In the genomic region with DNA sequence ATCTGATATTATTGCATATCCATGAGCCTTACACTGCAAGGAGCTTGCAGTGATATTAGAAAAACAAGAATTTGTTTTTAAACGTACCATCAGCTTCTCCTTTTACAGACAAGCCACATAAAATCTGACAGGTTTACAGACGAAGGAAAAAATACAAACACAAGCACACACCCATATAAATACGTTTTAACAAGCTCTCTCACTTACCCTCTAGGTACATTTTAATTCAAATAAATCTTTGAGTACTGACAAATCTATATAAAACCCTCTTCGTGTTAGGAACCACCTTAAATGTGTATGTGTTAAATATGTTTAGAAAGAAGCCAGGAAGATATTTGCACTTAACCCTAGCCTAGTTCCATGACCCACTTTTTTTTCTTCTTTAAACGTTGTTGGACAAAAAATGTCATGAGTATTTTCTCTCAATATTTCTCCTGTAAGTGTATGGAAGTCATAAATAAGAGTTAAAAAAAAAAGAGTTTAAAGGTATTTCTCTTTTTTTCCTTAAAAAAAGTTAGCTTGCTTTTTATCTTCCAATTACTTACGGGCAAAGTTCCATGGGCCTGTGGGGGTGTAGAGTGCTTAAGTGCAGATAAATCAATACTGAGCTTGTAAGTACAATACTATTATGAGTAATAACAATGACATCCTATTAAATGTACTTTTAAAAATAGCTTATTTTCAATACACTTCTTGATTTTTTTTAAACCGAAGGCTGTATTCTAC, we compare ENCODE assay signal across 1 cellular context.
TF ChIP-seq lines count a peak whose summit lies in the region.

No MANE protein-coding gene starts in this region.

TF ChIP-seq in GM23338, 12 proteins besides CTCF, POLR2A, EP300 and RAD21 (continued from another document):
- TF ChIP-seq, protein P1, sequence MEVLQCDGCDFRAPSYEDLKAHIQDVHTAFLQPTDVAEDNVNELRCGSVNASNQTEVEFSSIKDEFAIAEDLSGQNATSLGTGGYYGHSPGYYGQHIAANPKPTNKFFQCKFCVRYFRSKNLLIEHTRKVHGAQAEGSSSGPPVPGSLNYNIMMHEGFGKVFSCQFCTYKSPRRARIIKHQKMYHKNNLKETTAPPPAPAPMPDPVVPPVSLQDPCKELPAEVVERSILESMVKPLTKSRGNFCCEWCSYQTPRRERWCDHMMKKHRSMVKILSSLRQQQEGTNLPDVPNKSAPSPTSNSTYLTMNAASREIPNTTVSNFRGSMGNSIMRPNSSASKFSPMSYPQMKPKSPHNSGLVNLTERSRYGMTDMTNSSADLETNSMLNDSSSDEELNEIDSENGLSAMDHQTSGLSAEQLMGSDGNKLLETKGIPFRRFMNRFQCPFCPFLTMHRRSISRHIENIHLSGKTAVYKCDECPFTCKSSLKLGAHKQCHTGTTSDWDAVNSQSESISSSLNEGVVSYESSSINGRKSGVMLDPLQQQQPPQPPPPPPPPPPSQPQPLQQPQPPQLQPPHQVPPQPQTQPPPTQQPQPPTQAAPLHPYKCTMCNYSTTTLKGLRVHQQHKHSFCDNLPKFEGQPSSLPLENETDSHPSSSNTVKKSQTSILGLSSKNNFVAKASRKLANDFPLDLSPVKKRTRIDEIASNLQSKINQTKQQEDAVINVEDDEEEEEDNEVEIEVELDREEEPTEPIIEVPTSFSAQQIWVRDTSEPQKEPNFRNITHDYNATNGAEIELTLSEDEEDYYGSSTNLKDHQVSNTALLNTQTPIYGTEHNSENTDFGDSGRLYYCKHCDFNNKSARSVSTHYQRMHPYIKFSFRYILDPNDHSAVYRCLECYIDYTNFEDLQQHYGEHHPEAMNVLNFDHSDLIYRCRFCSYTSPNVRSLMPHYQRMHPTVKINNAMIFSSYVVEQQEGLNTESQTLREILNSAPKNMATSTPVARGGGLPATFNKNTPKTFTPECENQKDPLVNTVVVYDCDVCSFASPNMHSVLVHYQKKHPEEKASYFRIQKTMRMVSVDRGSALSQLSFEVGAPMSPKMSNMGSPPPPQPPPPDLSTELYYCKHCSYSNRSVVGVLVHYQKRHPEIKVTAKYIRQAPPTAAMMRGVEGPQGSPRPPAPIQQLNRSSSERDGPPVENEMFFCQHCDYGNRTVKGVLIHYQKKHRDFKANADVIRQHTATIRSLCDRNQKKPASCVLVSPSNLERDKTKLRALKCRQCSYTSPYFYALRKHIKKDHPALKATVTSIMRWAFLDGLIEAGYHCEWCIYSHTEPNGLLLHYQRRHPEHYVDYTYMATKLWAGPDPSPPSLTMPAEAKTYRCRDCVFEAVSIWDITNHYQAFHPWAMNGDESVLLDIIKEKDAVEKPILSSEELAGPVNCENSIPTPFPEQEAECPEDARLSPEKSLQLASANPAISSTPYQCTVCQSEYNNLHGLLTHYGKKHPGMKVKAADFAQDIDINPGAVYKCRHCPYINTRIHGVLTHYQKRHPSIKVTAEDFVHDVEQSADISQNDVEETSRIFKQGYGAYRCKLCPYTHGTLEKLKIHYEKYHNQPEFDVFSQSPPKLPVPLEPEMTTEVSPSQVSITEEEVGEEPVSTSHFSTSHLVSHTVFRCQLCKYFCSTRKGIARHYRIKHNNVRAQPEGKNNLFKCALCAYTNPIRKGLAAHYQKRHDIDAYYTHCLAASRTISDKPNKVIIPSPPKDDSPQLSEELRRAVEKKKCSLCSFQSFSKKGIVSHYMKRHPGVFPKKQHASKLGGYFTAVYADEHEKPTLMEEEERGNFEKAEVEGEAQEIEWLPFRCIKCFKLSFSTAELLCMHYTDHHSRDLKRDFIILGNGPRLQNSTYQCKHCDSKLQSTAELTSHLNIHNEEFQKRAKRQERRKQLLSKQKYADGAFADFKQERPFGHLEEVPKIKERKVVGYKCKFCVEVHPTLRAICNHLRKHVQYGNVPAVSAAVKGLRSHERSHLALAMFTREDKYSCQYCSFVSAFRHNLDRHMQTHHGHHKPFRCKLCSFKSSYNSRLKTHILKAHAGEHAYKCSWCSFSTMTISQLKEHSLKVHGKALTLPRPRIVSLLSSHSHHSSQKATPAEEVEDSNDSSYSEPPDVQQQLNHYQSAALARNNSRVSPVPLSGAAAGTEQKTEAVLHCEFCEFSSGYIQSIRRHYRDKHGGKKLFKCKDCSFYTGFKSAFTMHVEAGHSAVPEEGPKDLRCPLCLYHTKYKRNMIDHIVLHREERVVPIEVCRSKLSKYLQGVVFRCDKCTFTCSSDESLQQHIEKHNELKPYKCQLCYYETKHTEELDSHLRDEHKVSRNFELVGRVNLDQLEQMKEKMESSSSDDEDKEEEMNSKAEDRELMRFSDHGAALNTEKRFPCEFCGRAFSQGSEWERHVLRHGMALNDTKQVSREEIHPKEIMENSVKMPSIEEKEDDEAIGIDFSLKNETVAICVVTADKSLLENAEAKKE (CRISPR knock-in tag; IDR thresholded peaks at IDR 0.05), result no peak
- TF ChIP-seq STAT1 (IDR thresholded peaks at IDR 0.05; ENCODE audit: unreplicated experiment), result no peak
- no peak for TF ChIP-seq NANOG (IDR thresholded peaks at IDR 0.05; ENCODE audit: borderline replicate concordance)
- TF ChIP-seq ETS1 (IDR thresholded peaks at IDR 0.05), result no peak
- TF ChIP-seq, protein P2, sequence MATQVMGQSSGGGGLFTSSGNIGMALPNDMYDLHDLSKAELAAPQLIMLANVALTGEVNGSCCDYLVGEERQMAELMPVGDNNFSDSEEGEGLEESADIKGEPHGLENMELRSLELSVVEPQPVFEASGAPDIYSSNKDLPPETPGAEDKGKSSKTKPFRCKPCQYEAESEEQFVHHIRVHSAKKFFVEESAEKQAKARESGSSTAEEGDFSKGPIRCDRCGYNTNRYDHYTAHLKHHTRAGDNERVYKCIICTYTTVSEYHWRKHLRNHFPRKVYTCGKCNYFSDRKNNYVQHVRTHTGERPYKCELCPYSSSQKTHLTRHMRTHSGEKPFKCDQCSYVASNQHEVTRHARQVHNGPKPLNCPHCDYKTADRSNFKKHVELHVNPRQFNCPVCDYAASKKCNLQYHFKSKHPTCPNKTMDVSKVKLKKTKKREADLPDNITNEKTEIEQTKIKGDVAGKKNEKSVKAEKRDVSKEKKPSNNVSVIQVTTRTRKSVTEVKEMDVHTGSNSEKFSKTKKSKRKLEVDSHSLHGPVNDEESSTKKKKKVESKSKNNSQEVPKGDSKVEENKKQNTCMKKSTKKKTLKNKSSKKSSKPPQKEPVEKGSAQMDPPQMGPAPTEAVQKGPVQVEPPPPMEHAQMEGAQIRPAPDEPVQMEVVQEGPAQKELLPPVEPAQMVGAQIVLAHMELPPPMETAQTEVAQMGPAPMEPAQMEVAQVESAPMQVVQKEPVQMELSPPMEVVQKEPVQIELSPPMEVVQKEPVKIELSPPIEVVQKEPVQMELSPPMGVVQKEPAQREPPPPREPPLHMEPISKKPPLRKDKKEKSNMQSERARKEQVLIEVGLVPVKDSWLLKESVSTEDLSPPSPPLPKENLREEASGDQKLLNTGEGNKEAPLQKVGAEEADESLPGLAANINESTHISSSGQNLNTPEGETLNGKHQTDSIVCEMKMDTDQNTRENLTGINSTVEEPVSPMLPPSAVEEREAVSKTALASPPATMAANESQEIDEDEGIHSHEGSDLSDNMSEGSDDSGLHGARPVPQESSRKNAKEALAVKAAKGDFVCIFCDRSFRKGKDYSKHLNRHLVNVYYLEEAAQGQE (IDR thresholded peaks at IDR 0.05; ENCODE audit: unreplicated experiment), result no peak
- TF ChIP-seq ZNF331 (CRISPR knock-in tag; IDR thresholded peaks at IDR 0.05; ENCODE audit: low read depth), result no peak
TF ChIP-seq in GM23338: peak in this region for 0.
